22 cellular contexts compared by ENCODE assay signal in genomic region chr7:30979027-30979426, GRCh38. TPM values are rescaled to one million over a fixed set of nuclear protein-coding genes. Genes with fewer than 3 reads are reported as not detected.
"Had no signal": no experiment of that assay in that cellular context is flagged by ENCODE, and none has a peak within 500 bp of the region (broad histone marks: within the 10 kb centered on the region; RNA-seq: fewer than 3 reads in every experiment).

No MANE protein-coding gene starts in this region.

- H3K27ac Mint-ChIP-seq: activated naive CD4-positive, alpha-beta T cell treated with anti-CD3 and anti-CD28 coated beads, Interleukin-2, amount 50 U/mL, for 24 hours; brain; memory B cell; nephron progenitor cell had no signal

- ATAC-seq: gastroesophageal sphincter, left cardiac atrium, upper lobe of right lung had no signal

- H3K9me3 Mint-ChIP-seq: activated naive CD4-positive, alpha-beta T cell treated with anti-CD3 and anti-CD28 coated beads, Interleukin-2, amount 50 U/mL, for 24 hours; central memory CD8-positive, alpha-beta T cell; memory B cell; nephron progenitor cell had no signal

- H3K4me3 Mint-ChIP-seq: activated naive CD4-positive, alpha-beta T cell treated with anti-CD3 and anti-CD28 coated beads, Interleukin-2, amount 50 U/mL, for 24 hours; brain; central memory CD8-positive, alpha-beta T cell; memory B cell; nephron progenitor cell had no signal

- H3K36me3 Mint-ChIP-seq: activated naive CD4-positive, alpha-beta T cell treated with anti-CD3 and anti-CD28 coated beads, Interleukin-2, amount 50 U/mL, for 24 hours; brain; memory B cell had no signal

- DNase-seq: activated CD4-positive, alpha-beta T cell treated with anti-CD3 and anti-CD28 coated beads for 1 hour; activated CD4-positive, alpha-beta T cell treated with anti-CD3 and anti-CD28 coated beads, Interleukin-2, amount 50 U/mL, for 1 hour; activated effector memory CD4-positive, alpha-beta T cell treated with anti-CD3 and anti-CD28 coated beads, Interleukin-2, amount 50 U/mL, for 16 hours; dorsolateral prefrontal cortex; left cardiac atrium; nephron progenitor cell; occipital lobe; retina; stimulated activated CD4-positive, alpha-beta T cell treated with anti-CD3 and anti-CD28 coated beads, Interleukin-2, amount 100 ng/mL, for 48 hours; stimulated activated naive CD4-positive, alpha-beta T cell treated with Interleukin-2 at 50 U/mL for 16 hours; T-helper 9 cell; upper lobe of right lung had no signal

RNA-seq across cellular contexts. Expression of gene GHRHR, which starts 15.3 kb away (rescaled TPM):
- total RNA-seq: gastroesophageal sphincter; left cardiac atrium; lower leg skin; mononuclear cell; myocyte; occipital lobe; subcutaneous adipose tissue; T-helper 1 cell treated with Interleukin-12 subunit alpha and Interleukin-12 subunit beta and Interleukin-4 antibody, amounts not matched to agents 30 ng/mL and 1 ng/mL, for 36 hours; upper lobe of right lung had no signal
